21 cellular contexts compared by ENCODE assay signal in the genomic region with DNA sequence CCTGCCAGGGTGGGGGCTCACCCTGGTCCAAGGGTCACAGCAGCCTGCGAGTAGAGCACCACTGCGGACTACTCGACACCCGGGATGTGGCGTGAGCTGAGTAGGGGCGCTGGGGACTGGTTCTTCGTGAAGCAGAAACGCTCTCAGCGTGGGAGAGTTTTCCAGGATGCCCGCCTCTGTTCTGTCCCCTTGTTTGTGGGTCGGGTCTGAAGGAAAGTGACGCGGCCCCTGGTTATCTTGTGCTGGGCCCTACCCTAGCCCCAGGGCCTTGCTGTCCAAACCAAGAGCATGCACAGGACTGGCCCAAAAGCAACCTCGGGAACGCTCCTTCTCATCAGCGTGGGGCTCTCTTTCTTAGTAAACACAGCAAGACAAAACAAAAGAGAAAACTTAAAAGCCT.
DNase-seq lines count a peak whose midpoint lies in the region; ATAC-seq and TF ChIP-seq lines count a peak whose summit lies in the region.
"Had no signal": no experiment of that assay in that cellular context is flagged by ENCODE, and none has a peak within 500 bp of the region (broad histone marks: within the 10 kb centered on the region; RNA-seq: fewer than 3 reads in every experiment).

No MANE protein-coding gene starts in this region.

- DNase-seq in colonic mucosa (no peak), mesendoderm (no peak), MG63 (no peak), nucleus accumbens (lab: John Stamatoyannopoulos, UW) (no peak)
- DNase-seq: BE2C; DMS79; HCEC 1CT; KBM-7; NCI-H1092; NCI-H1436; NCI-H1930; NCI-H510A; NCI-H748 treated with DMSO at 0.1 percent for 48 hours; NK-92 treated with Interleukin-12 subunit alpha and Interleukin-12 subunit beta, amount 100 ng/mL, for 24 hours had no signal

- intact Hi-C loops in colonic mucosa (cut with DNase I) = no loop called here

- peak overlapping the region; percentile 65 for H3K27ac ChIP-seq in colonic mucosa
- H3K27ac ChIP-seq in mesendoderm (ENCODE audit: low read depth, low read length) = no peak overlapping the region
- H3K27ac ChIP-seq in rectal smooth muscle tissue (ENCODE audit: low read depth, low read length) = peak overlapping the region; percentile 98
- H3K27ac ChIP-seq: HL-60, SJSA1 had no signal

- H3K36me3 ChIP-seq in colonic mucosa (no peaks in the 10 kb centered on the region), mesendoderm (ENCODE audit: control insufficient read depth, insufficient read depth, low read length) (no peaks in the 10 kb centered on the region), rectal smooth muscle tissue (ENCODE audit: control insufficient read depth, insufficient read depth, low read length) (no peaks in the 10 kb centered on the region), MG63 (no peaks in the 10 kb centered on the region)
- H3K36me3 ChIP-seq: BE2C, SJSA1 had no signal

- no peak overlapping the region for H2AK5ac ChIP-seq in mesendoderm (ENCODE audit: low read length)

- H4K5ac ChIP-seq in mesendoderm (ENCODE audit: low read length) = no peak overlapping the region

- H3K27me3 ChIP-seq in colonic mucosa = peaks cover 5% of the 10 kb centered on the region
- H3K27me3 ChIP-seq in mesendoderm (ENCODE audit: insufficient read depth, low read length, poor library complexity) = no peaks in the 10 kb centered on the region
- H3K27me3 ChIP-seq in rectal smooth muscle tissue (ENCODE audit: control insufficient read depth, insufficient read depth, low read length) = peaks cover 4% of the 10 kb centered on the region
- H3K27me3 ChIP-seq in MG63 = peaks cover 10% of the 10 kb centered on the region; the same call in 1 of the 2 replicates
- H3K27me3 ChIP-seq: SJSA1 had no signal

- WGBS in mesendoderm (ENCODE audit: extremely low coverage, insufficient coverage, low lambda C conversion rate) = no CpG with 5 or more reads among the region's 16 CpGs

- no peak overlapping the region for H4K8ac ChIP-seq in mesendoderm (ENCODE audit: low read depth, low read length)

- no peaks in the 10 kb centered on the region for H3K4me1 ChIP-seq in colonic mucosa
- no peaks in the 10 kb centered on the region for H3K4me1 ChIP-seq in mesendoderm (ENCODE audit: control insufficient read depth, low read depth, low read length)
- H3K4me1 ChIP-seq in rectal smooth muscle tissue (ENCODE audit: control insufficient read depth, insufficient read depth, low read length) = peaks cover 26% of the 10 kb centered on the region
- H3K4me1 ChIP-seq: BE2C had no signal

- no peak overlapping the region for H3K56ac ChIP-seq in mesendoderm (ENCODE audit: low read length)

- no peaks in the 10 kb centered on the region for H3K79me2 ChIP-seq in mesendoderm (ENCODE audit: control insufficient read depth, insufficient read depth, low read length)

- H3K4ac ChIP-seq in mesendoderm (ENCODE audit: low read depth, low read length) = no peak overlapping the region

- TF ChIP-seq CTCF in colonic mucosa (IDR thresholded peaks at IDR 0.05) = no peak

- no peak overlapping the region for H3K4me2 ChIP-seq in mesendoderm (ENCODE audit: low read length)

- no peak overlapping the region for H2BK120ac ChIP-seq in mesendoderm (ENCODE audit: low read depth, low read length)

- no peak overlapping the region for H3K18ac ChIP-seq in mesendoderm (ENCODE audit: low read length)

- H3K4me3 ChIP-seq in colonic mucosa = no peak overlapping the region
- H3K4me3 ChIP-seq in mesendoderm (ENCODE audit: low read length) = no peak overlapping the region
- no peak overlapping the region for H3K4me3 ChIP-seq in rectal smooth muscle tissue (ENCODE audit: low read length)
- no peak overlapping the region for H3K4me3 ChIP-seq in MG63
- H3K4me3 ChIP-seq: SJSA1 had no signal

- H3K23ac ChIP-seq in mesendoderm (ENCODE audit: low read length) = peak overlapping the region; percentile 11

- peak overlapping the region in 1 of 2 donors; percentile 9 for H3K9ac ChIP-seq in colonic mucosa (ENCODE audit: low read depth in 2 of 2, low read length in 2 of 2)
- H3K9ac ChIP-seq in mesendoderm (ENCODE audit: low read length) = no peak overlapping the region
- H3K9ac ChIP-seq in rectal smooth muscle tissue (ENCODE audit: low read length) = no peak overlapping the region

- no peak for ATAC-seq in GM21528 (IDR thresholded peaks at IDR 0.05; ENCODE audit: low FRiP score, unreplicated experiment)
- ATAC-seq in HG02884 (IDR thresholded peaks at IDR 0.05; ENCODE audit: unreplicated experiment) = no peak
- ATAC-seq: HepG2, Panc1 had no signal

- H2BK15ac ChIP-seq in mesendoderm (replicated peaks; ENCODE audit: low read depth) = no peak overlapping the region

- no peak overlapping the region for H2BK5ac ChIP-seq in mesendoderm (ENCODE audit: low read length)

- H3K9me3 ChIP-seq in colonic mucosa (no peaks in the 10 kb centered on the region), MG63 (no peaks in the 10 kb centered on the region)
- H3K9me3 ChIP-seq: BE2C, SJSA1 had no signal

- no peaks in the 10 kb centered on the region for H3K79me1 ChIP-seq in mesendoderm (ENCODE audit: low read length)
